In genomic region chr6:63640062-63640461, GRCh38 we compare ENCODE assay signal across 11 cellular contexts. TPM values are rescaled to one million over a fixed set of nuclear protein-coding genes. Genes with fewer than 3 reads are reported as not detected.
A peak's percentile ranks its signal among the peaks of the same experiment; 100 is the strongest.
DNase-seq lines count a peak whose midpoint lies in the region; ATAC-seq, FAIRE-seq and TF ChIP-seq lines count a peak whose summit lies in the region.
"Had no signal": no experiment of that assay in that cellular context is flagged by ENCODE, and none has a peak within 500 bp of the region (broad histone marks: within the 10 kb centered on the region; RNA-seq: fewer than 3 reads in every experiment).

No MANE protein-coding gene starts in this region.

- H3K27ac ChIP-seq in SU-DHL-6 (ENCODE audit: low read depth, low read length) = no peak overlapping the region

- no peaks in the 10 kb centered on the region for H3K9me3 ChIP-seq in SU-DHL-6 (ENCODE audit: insufficient read depth, low read length)

- H3K4me3 Mint-ChIP-seq in mesothelial cell of epicardium = no peak overlapping the region

- H4K20me1 ChIP-seq in SU-DHL-6 (ENCODE audit: low read depth, low read length) = peaks cover 38% of the 10 kb centered on the region

- peak; percentile 48 for FAIRE-seq in GM12891 (lab: Jason Lieb, UNC)
- FAIRE-seq: endometrium had no signal

- no peak overlapping the region for H3K4me3 ChIP-seq in SU-DHL-6 (ENCODE audit: insufficient read depth, low read length, poor library complexity, severe bottlenecking)

- no peak overlapping the region for H3K27ac Mint-ChIP-seq in mesothelial cell of epicardium

- peaks cover 91% of the 10 kb centered on the region for H3K79me2 ChIP-seq in SU-DHL-6 (ENCODE audit: insufficient read depth, low read length)

- no peaks in the 10 kb centered on the region for H3K9me3 Mint-ChIP-seq in mesothelial cell of epicardium

- in situ Hi-C loops in ACHN (cut with HindIII; ENCODE audit: low pct_ligation_motif_present, low pct_unique_long_range_greater_than_20kb, low sequenced_read_pairs) = no loop called here

- no peak for TF ChIP-seq CTCF in SU-DHL-6 (IDR thresholded peaks at IDR 0.05; ENCODE audit: insufficient read depth, low read length, poor library complexity, severe bottlenecking)
- TF ChIP-seq CTCF in mesothelial cell of epicardium (IDR thresholded peaks at IDR 0.05; ENCODE audit: unreplicated experiment) = no peak

- DNase-seq in ACHN (peak; percentile 85), GM12891 (ENCODE audit: insufficient read length, low spot score) (no peak), kidney glomerular epithelial cell (lab: John Stamatoyannopoulos, UW) (peak; percentile 79), mesothelial cell of epicardium (ENCODE audit: low spot score in 2 of 2, unreplicated experiment in 2 of 2) (no peak), UCSD-AML1 (lab: John Stamatoyannopoulos, UW; ENCODE audit: unreplicated experiment) (no peak)
- DNase-seq: activated effector memory CD4-positive, alpha-beta T cell treated with Interleukin-2 at 50 U/mL for 16 hours; NCI-H510A treated with DMSO at 0.1 percent for 48 hours had no signal

- no peaks in the 10 kb centered on the region for H3K36me3 Mint-ChIP-seq in mesothelial cell of epicardium

- no peaks in the 10 kb centered on the region for H3K9me2 ChIP-seq in SU-DHL-6 (replicated peaks; ENCODE audit: insufficient read depth, low read length)

- H3K27me3 ChIP-seq in SU-DHL-6 (ENCODE audit: low read length) = no peaks in the 10 kb centered on the region

- no peak overlapping the region for H3K9ac ChIP-seq in SU-DHL-6 (ENCODE audit: low read length)

- peak overlapping the region; percentile 83 for H3K4me2 ChIP-seq in SU-DHL-6 (ENCODE audit: low read depth, low read length, poor library complexity, severe bottlenecking)

- no peaks in the 10 kb centered on the region for H3K27me3 Mint-ChIP-seq in mesothelial cell of epicardium (ENCODE audit: low read depth)

- ATAC-seq in GM21515 (IDR thresholded peaks at IDR 0.05; ENCODE audit: unreplicated experiment) (no peak), GM18870 (IDR thresholded peaks at IDR 0.05; ENCODE audit: unreplicated experiment) (no peak)

- H2AFZ ChIP-seq in SU-DHL-6 (ENCODE audit: low read depth, low read length, severe bottlenecking) = no peak overlapping the region

- H3K36me3 ChIP-seq in SU-DHL-6 (ENCODE audit: low read length) = peaks cover 8% of the 10 kb centered on the region; the same call in 1 of the 2 replicates

- peaks cover 42% of the 10 kb centered on the region for H3K4me1 Mint-ChIP-seq in mesothelial cell of epicardium

- H3F3A ChIP-seq in SU-DHL-6 (ENCODE audit: insufficient read depth) = peaks cover 4% of the 10 kb centered on the region; the same call in 1 of the 2 replicates

- no peak for TF ChIP-seq POLR2A in GM12891 (IDR thresholded peaks at IDR 0.05; ENCODE audit: low read depth, low read length)

TF ChIP-seq in GM12891, 5 proteins besides CTCF, POLR2A, EP300 and RAD21:
- TF ChIP-seq POLR2AphosphoS5 (IDR thresholded peaks at IDR 0.05; ENCODE audit: low read depth, low read length) (no peak), POU2F2 (IDR thresholded peaks at IDR 0.05; ENCODE audit: low read depth, low read length) (no peak), TAF1 (IDR thresholded peaks at IDR 0.05; ENCODE audit: low read depth, low read length) (no peak), SPI1 (IDR thresholded peaks at IDR 0.05; ENCODE audit: low read depth, low read length) (no peak), PAX5 (IDR thresholded peaks at IDR 0.05; ENCODE audit: insufficient read depth, low read length, severe bottlenecking) (no peak)
TF ChIP-seq in GM12891: peak in this region for 0.

RNA-seq across cellular contexts. Expression of gene PHF3, which starts 4.5 kb away (rescaled TPM):
- 13.0 TPM for polyA plus RNA-seq in GM12891 (2012; ENCODE audit: low read depth, missing spikeins)
- 64.8 to 69.5 TPM (median 67.1 TPM) in 3 replicates for total RNA-seq in mesothelial cell of epicardium

Comparison
In these comparisons a context has a peak if more than half of its experiments do, and no peak if none do; other contexts are left out.
1. DNase-seq: peak in ACHN (single experiment) and kidney glomerular epithelial cell (single experiment); none in GM12891 (single experiment), mesothelial cell of epicardium (0 of 2) and UCSD-AML1 (single experiment).